Comparison of ENCODE assay signal across 1 cellular context in the genomic region with DNA sequence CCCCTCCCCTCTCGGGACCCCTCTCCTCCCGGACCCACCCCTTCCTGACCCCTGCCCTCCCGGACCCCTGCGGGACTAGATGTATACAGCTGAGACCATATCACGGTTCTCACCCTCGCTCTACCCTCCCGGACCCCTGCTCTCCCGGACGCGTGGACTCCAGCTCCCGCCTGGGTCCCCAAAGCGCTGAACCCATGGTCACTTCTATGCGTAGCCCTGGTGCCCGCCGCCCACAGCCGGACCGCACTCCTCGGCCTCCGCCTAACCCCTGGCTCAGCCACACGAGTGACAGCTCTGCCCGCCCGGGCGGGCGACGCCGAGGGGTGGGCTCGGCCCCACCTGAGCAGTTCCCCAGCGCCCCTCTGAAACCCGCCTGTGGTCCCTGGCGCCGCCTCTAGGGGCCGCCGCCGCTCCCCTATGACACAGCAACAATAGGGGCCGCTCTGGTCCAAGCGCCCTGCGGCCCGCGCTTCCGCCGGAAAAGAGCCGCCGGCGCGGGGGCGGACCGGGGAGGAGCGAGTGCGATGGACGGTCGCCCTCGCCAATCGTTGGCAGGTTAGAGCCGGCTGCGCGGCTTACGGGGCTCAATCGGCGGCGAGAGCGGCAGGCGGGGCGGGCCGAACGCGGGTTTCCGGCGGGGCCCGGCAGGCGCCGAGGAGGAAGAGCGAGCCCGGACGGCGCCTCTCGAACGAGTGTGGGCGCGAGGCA.
TF ChIP-seq lines count a peak whose summit lies in the region.

A gene with protein sequence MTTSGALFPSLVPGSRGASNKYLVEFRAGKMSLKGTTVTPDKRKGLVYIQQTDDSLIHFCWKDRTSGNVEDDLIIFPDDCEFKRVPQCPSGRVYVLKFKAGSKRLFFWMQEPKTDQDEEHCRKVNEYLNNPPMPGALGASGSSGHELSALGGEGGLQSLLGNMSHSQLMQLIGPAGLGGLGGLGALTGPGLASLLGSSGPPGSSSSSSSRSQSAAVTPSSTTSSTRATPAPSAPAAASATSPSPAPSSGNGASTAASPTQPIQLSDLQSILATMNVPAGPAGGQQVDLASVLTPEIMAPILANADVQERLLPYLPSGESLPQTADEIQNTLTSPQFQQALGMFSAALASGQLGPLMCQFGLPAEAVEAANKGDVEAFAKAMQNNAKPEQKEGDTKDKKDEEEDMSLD (plus strand): TSS at position 657 of the 708 bp plus-strand sequence. CDS start 572 bp downstream, outside the sequence.

TF ChIP-seq in GM12878, 131 proteins besides CTCF, POLR2A, EP300 and RAD21 (continued from another document and continues in another):
- TF ChIP-seq, protein P1, sequence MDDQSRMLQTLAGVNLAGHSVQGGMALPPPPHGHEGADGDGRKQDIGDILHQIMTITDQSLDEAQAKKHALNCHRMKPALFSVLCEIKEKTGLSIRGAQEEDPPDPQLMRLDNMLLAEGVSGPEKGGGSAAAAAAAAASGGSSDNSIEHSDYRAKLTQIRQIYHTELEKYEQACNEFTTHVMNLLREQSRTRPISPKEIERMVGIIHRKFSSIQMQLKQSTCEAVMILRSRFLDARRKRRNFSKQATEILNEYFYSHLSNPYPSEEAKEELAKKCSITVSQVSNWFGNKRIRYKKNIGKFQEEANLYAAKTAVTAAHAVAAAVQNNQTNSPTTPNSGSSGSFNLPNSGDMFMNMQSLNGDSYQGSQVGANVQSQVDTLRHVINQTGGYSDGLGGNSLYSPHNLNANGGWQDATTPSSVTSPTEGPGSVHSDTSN (IDR thresholded peaks at IDR 0.05; ENCODE audit: insufficient replicate concordance, low read depth, low read length) = peak; percentile 96
- TF ChIP-seq RAD51 (IDR thresholded peaks at IDR 0.05) (no peak), MTA3 (IDR thresholded peaks at IDR 0.05; ENCODE audit: borderline replicate concordance, low read length) (no peak), HDAC2 (IDR thresholded peaks at IDR 0.05) (no peak), MYB (IDR thresholded peaks at IDR 0.05; ENCODE audit: borderline replicate concordance, low read depth, low read length) (no peak), MEF2B (IDR thresholded peaks at IDR 0.05; ENCODE audit: partially characterized antibody, poor library complexity, severe bottlenecking) (peak; percentile 38), ZBTB40 (IDR thresholded peaks at IDR 0.05; ENCODE audit: borderline replicate concordance) (peak; percentile 91), WRNIP1 (IDR thresholded peaks at IDR 0.05; ENCODE audit: borderline replicate concordance, low read depth, low read length) (no peak), ZNF592 (IDR thresholded peaks at IDR 0.05) (no peak), PAX8 (IDR thresholded peaks at IDR 0.05) (no peak), SMAD1 (IDR thresholded peaks at IDR 0.05; ENCODE audit: low read depth, partially characterized antibody) (no peak), GABPA (IDR thresholded peaks at IDR 0.05; ENCODE audit: low read depth) (peak; percentile 90), SMAD5 (IDR thresholded peaks at IDR 0.05; ENCODE audit: low read depth) (no peak), ZNF622 (IDR thresholded peaks at IDR 0.05) (no peak), NRF1 (conservative IDR thresholded peaks at IDR 0.05; ENCODE audit: low read depth, low read length) (0 out of 2 replicates have a peak, but pooled peaks have one; percentile 4), NFIC (IDR thresholded peaks at IDR 0.05; ENCODE audit: low read depth, low read length) (no peak), PAX5 (IDR thresholded peaks at IDR 0.05; ENCODE audit: borderline replicate concordance, low read depth, low read length) (no peak), KLF5 (IDR thresholded peaks at IDR 0.05; ENCODE audit: partially characterized antibody) (peak; percentile 90), BHLHE40 (IDR thresholded peaks at IDR 0.05; ENCODE audit: borderline replicate concordance in 1 of 2, low read depth in 2 of 2, low read length in 1 of 2) (peak; percentile 68), CEBPB (IDR thresholded peaks at IDR 0.05; ENCODE audit: borderline replicate concordance in 1 of 2, low read depth in 2 of 2, low read length in 2 of 2) (no peak), PML (IDR thresholded peaks at IDR 0.05; ENCODE audit: low read length) (no peak), TBL1XR1 (IDR thresholded peaks at IDR 0.05; ENCODE audit: low read depth, low read length) (no peak; the same call in 1 of the 2 replicates), GATAD2B (conservative IDR thresholded peaks at IDR 0.05; ENCODE audit: low read depth) (peak; percentile 88), TCF7 (IDR thresholded peaks at IDR 0.05; ENCODE audit: borderline replicate concordance) (peak; percentile 8; the same call in 1 of the 2 replicates), JUND (IDR thresholded peaks at IDR 0.05; ENCODE audit: low read depth, low read length) (no peak), E4F1 (IDR thresholded peaks at IDR 0.05; ENCODE audit: borderline replicate concordance, partially characterized antibody) (peak; percentile 33), ZNF217 (IDR thresholded peaks at IDR 0.05) (no peak), ZSCAN29 (IDR thresholded peaks at IDR 0.05) (no peak), BACH1 (IDR thresholded peaks at IDR 0.05; ENCODE audit: borderline replicate concordance) (peak; percentile 32; the same call in 1 of the 2 replicates), YY1 (IDR thresholded peaks at IDR 0.05; ENCODE audit: low read depth, low read length) (peak; percentile 70), TCF3 (IDR thresholded peaks at IDR 0.05; ENCODE audit: borderline replicate concordance, insufficient read depth, low read depth, low read length) (no peak), BCL11A (IDR thresholded peaks at IDR 0.05; ENCODE audit: low read depth, low read length) (no peak), SP1 (IDR thresholded peaks at IDR 0.05; ENCODE audit: low read depth, low read length) (peak; percentile 92)
- TF ChIP-seq, protein P2, sequence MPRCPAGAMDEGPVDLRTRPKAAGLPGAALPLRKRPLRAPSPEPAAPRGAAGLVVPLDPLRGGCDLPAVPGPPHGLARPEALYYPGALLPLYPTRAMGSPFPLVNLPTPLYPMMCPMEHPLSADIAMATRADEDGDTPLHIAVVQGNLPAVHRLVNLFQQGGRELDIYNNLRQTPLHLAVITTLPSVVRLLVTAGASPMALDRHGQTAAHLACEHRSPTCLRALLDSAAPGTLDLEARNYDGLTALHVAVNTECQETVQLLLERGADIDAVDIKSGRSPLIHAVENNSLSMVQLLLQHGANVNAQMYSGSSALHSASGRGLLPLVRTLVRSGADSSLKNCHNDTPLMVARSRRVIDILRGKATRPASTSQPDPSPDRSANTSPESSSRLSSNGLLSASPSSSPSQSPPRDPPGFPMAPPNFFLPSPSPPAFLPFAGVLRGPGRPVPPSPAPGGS (IDR thresholded peaks at IDR 0.05; ENCODE audit: borderline replicate concordance, insufficient read depth, low read depth, low read length, poor library complexity, severe bottlenecking) = no peak
- TF ChIP-seq, protein P3, sequence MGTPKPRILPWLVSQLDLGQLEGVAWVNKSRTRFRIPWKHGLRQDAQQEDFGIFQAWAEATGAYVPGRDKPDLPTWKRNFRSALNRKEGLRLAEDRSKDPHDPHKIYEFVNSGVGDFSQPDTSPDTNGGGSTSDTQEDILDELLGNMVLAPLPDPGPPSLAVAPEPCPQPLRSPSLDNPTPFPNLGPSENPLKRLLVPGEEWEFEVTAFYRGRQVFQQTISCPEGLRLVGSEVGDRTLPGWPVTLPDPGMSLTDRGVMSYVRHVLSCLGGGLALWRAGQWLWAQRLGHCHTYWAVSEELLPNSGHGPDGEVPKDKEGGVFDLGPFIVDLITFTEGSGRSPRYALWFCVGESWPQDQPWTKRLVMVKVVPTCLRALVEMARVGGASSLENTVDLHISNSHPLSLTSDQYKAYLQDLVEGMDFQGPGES (IDR thresholded peaks at IDR 0.05) = peak; percentile 77; the same call in 1 of the 2 replicates
